In the genomic region with DNA sequence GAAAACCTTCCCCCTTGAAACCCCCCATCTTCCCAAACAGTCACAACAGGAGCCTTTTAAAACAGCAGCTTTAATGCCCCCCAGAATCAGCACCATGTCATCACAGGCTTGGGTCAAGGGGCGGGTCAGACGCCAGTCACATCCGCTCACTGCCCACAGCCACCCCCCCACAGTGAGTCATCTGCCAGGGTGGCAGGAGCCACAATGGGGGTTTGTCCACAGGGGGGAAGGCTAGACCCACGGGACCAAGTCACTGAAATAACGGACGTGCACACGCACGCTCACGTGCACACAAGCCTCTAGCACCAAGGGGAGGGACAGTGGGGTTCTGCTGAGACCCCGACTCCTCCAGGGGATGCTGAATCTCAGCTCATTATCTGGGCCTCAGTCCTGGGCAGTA, we compare ENCODE assay signal across 9 cellular contexts. TPM values are rescaled to one million over a fixed set of nuclear protein-coding genes. Genes with fewer than 3 reads are reported as not detected.
DNase-seq lines count a peak whose midpoint lies in the region; ATAC-seq and TF ChIP-seq lines count a peak whose summit lies in the region.
"Had no signal": no experiment of that assay in that cellular context is flagged by ENCODE, and none has a peak within 500 bp of the region (broad histone marks: within the 10 kb centered on the region; RNA-seq: fewer than 3 reads in every experiment).

No MANE protein-coding gene starts in this region.

- peaks cover 0 to 3% (median 0%) of the 10 kb centered on the region in 5 experiments for H3K9me3 Mint-ChIP-seq in brain
- no peaks in the 10 kb centered on the region for H3K9me3 Mint-ChIP-seq in naive thymus-derived CD4-positive, alpha-beta T cell

- no peaks in the 10 kb centered on the region for H3K36me3 ChIP-seq in naive thymus-derived CD4-positive, alpha-beta T cell (ENCODE audit: control insufficient read depth in 2 of 3, insufficient read depth in 3 of 3, low read length in 3 of 3)
- H3K36me3 ChIP-seq: cardiac muscle cell had no signal

- intact Hi-C loops in naive thymus-derived CD4-positive, alpha-beta T cell (cut with micrococcal nuclease): no loop called here

- no peak overlapping the region for H3K4me3 Mint-ChIP-seq in brain
- no peak overlapping the region for H3K4me3 Mint-ChIP-seq in naive thymus-derived CD4-positive, alpha-beta T cell

- no peaks in the 10 kb centered on the region for H3K9me3 ChIP-seq in naive thymus-derived CD4-positive, alpha-beta T cell (ENCODE audit: control insufficient read depth in 2 of 3, low read length in 3 of 3)

- H3K4me3 ChIP-seq in naive thymus-derived CD4-positive, alpha-beta T cell (ENCODE audit: low read length): no peak overlapping the region
- H3K4me3 ChIP-seq: cardiac muscle cell had no signal

- CTCF ChIA-PET in naive thymus-derived CD4-positive, alpha-beta T cell (lab: Charles Lee): no interaction called here

- H3K27ac Mint-ChIP-seq in brain: peak overlapping the region in 4 of 5 experiments; percentile 14 to 95 (median 51)
- H3K27ac Mint-ChIP-seq in naive thymus-derived CD4-positive, alpha-beta T cell: no peak overlapping the region

- H3K36me3 Mint-ChIP-seq in brain: peaks cover 3% of the 10 kb centered on the region
- no peaks in the 10 kb centered on the region for H3K36me3 Mint-ChIP-seq in naive thymus-derived CD4-positive, alpha-beta T cell

- H3K4me1 Mint-ChIP-seq in brain: peaks cover 45% of the 10 kb centered on the region
- H3K4me1 Mint-ChIP-seq in naive thymus-derived CD4-positive, alpha-beta T cell: peaks cover 0 to 30% (median 12%) of the 10 kb centered on the region in 7 donors

- peak; percentile 90 for ATAC-seq in naive thymus-derived CD4-positive, alpha-beta T cell
- ATAC-seq in GM21786 (IDR thresholded peaks at IDR 0.05; ENCODE audit: unreplicated experiment) (no peak), GM18873 (IDR thresholded peaks at IDR 0.05; ENCODE audit: low FRiP score, unreplicated experiment) (no peak), HG03135 (IDR thresholded peaks at IDR 0.05; ENCODE audit: unreplicated experiment) (no peak)

- TF ChIP-seq CTCF in brain (conservative IDR thresholded peaks at IDR 0.05): no peak

- DNase-seq in CD1c-positive myeloid dendritic cell (ENCODE audit: extremely low spot score): peak; percentile 90
- peak; percentile 95 for DNase-seq in MV-4-11 (lab: John Stamatoyannopoulos, UW)
- DNase-seq in naive thymus-derived CD4-positive, alpha-beta T cell: peak in 1 of 9 donors; percentile 43
- DNase-seq in DMS 273 (lab: John Stamatoyannopoulos, UW; ENCODE audit: unreplicated experiment): no peak

- H3K27me3 ChIP-seq in naive thymus-derived CD4-positive, alpha-beta T cell (ENCODE audit: control insufficient read depth in 2 of 2, insufficient read depth in 2 of 2, low read length in 2 of 2): no peaks in the 10 kb centered on the region
- H3K27me3 ChIP-seq: cardiac muscle cell had no signal

- H3K4me1 ChIP-seq in naive thymus-derived CD4-positive, alpha-beta T cell (ENCODE audit: control insufficient read depth in 2 of 2, insufficient read depth in 2 of 2, low read length in 2 of 2): no peaks in the 10 kb centered on the region

- POLR2A ChIA-PET in naive thymus-derived CD4-positive, alpha-beta T cell (lab: Charles Lee): no interaction called here

- peaks cover 3% of the 10 kb centered on the region for H3K27me3 Mint-ChIP-seq in brain
- no peaks in the 10 kb centered on the region for H3K27me3 Mint-ChIP-seq in naive thymus-derived CD4-positive, alpha-beta T cell

- no peak overlapping the region for H3K27ac ChIP-seq in naive thymus-derived CD4-positive, alpha-beta T cell (ENCODE audit: low read depth, low read length)
- H3K27ac ChIP-seq: cardiac muscle cell had no signal

RNA-seq across cellular contexts. Expression of a gene that starts 0.4 kb away (rescaled TPM):
- polyA plus RNA-seq in brain (ENCODE audit: insufficient read depth, low read depth, low replicate concordance): not detected
- total RNA-seq in naive thymus-derived CD4-positive, alpha-beta T cell: under 1 TPM in 1 of 5 experiments, not detected in 4; 0.51 TPM
- not detected for polyA plus RNA-seq in naive thymus-derived CD4-positive, alpha-beta T cell

RNA-seq across cellular contexts. Expression of a gene that starts 7.4 kb away (rescaled TPM):
- polyA plus RNA-seq in brain (ENCODE audit: insufficient read depth, low read depth, low replicate concordance): 5.6 TPM
- 10 to 100 TPM in 2 of 5 experiments, 1 to 10 TPM in 3; 3.0 to 64.2 (median 3.7) TPM for total RNA-seq in naive thymus-derived CD4-positive, alpha-beta T cell
- 1 to 10 TPM; 2.6 to 3.4 TPM for polyA plus RNA-seq in naive thymus-derived CD4-positive, alpha-beta T cell

RNA-seq across cellular contexts. Expression of a gene that starts 31.1 kb away (rescaled TPM):
- polyA plus RNA-seq in brain (ENCODE audit: insufficient read depth, low read depth, low replicate concordance): 1.5 TPM
- 1 to 10 TPM in 3 of 5 experiments, under 1 TPM in 2; 0.71 to 3.4 (median 1.2) TPM for total RNA-seq in naive thymus-derived CD4-positive, alpha-beta T cell
- polyA plus RNA-seq in naive thymus-derived CD4-positive, alpha-beta T cell: not detected

RNA-seq across cellular contexts. Expression of a gene that starts 45.4 kb away (rescaled TPM):
- 205 TPM for polyA plus RNA-seq in brain (ENCODE audit: insufficient read depth, low read depth, low replicate concordance)
- 100 to 1,000 TPM in 2 of 5 experiments, 10 to 100 TPM in 3; 77.3 to 156 (median 91.7) TPM for total RNA-seq in naive thymus-derived CD4-positive, alpha-beta T cell
- 100 to 1,000 TPM; 151 to 164 TPM for polyA plus RNA-seq in naive thymus-derived CD4-positive, alpha-beta T cell

RNA-seq across cellular contexts. Expression of a gene that starts 57.5 kb away (rescaled TPM):
- not detected for polyA plus RNA-seq in brain (ENCODE audit: insufficient read depth, low read depth, low replicate concordance)
- not detected for total RNA-seq in naive thymus-derived CD4-positive, alpha-beta T cell
- polyA plus RNA-seq in naive thymus-derived CD4-positive, alpha-beta T cell: not detected
- total RNA-seq: cardiac muscle cell had no signal

Comparison
In these comparisons a context has a peak if more than half of its experiments do, and no peak if none do; other contexts are left out.
1. H3K27ac Mint-ChIP-seq: peak in brain (4 of 5); none in naive thymus-derived CD4-positive, alpha-beta T cell (0 of 9).